ENCODE assay signal across 8 cellular contexts in the genomic region with DNA sequence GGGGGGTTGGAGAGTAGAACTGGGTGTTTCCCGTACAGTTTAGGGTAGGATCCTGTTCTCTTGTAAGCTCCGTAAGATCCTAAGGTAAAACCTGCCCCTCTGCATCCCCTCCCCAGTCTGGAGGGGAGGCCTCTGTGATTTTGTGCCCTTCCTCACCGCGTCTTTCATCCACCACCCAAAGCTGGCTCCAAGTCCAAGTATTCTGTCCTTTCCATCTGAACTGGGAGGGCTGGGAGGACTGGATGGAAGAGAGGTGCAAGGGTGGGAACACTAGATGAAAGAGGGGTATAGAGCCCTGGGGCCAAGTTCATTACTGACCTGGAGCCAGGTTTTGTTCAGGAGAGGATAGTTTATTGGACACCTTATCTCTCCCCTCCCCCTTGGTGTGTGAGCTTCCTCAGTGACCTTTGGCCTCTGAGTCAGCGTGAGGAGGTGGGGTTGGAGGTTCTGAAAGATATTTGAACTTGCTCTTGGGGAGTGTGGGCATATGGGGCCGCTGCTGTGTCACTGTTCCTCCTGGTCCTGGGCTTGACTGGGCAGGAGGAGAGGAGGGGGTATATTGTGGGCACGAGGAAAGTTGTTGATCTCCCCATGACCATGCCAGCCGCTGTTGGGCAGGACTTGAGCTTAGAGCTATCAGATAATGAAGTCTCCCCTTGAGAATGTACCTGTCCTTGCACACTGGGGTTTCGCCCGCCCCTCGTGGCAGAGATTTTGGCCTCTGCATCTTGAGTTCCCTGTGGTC. TPM values are rescaled to one million over a fixed set of nuclear protein-coding genes. Genes with fewer than 3 reads are reported as not detected.
DNase-seq lines count a peak whose midpoint lies in the region; ATAC-seq and TF ChIP-seq lines count a peak whose summit lies in the region.

No MANE protein-coding gene starts in this region.

- peaks cover 48 to 54% of the 10 kb centered on the region in 2 donors for H3K4me1 ChIP-seq in naive thymus-derived CD4-positive, alpha-beta T cell (ENCODE audit: control insufficient read depth in 2 of 2, insufficient read depth in 2 of 2, low read length in 2 of 2)
- peaks cover 67 to 71% (median 70%) of the 10 kb centered on the region in 4 donors for H3K4me1 ChIP-seq in stomach

- H3K36me3 Mint-ChIP-seq in naive thymus-derived CD4-positive, alpha-beta T cell = peaks cover 0 to 5% (median 4%) of the 10 kb centered on the region in 5 donors

- CTCF ChIA-PET in GM10248 (lab: Yijun Ruan, JAX) = interaction anchor here (1.0 to 3.0 kb wide), 7 partner anchors 10 to 303 kb away, joined by 3 to 11 read pairs (median 5); no protein-coding TSS in a partner anchor
- CTCF ChIA-PET in naive thymus-derived CD4-positive, alpha-beta T cell (lab: Charles Lee) = interaction anchor here (0.8 to 3.6 kb wide), 7 partner anchors 9 to 282 kb away, joined by 3 to 18 read pairs (median 5); partner anchors contain the start of genes CWC25 and RPL23

- H3K36me3 ChIP-seq in naive thymus-derived CD4-positive, alpha-beta T cell (ENCODE audit: control insufficient read depth in 2 of 3, insufficient read depth in 3 of 3, low read length in 3 of 3) = peaks cover 0 to 10% (median 0%) of the 10 kb centered on the region in 3 experiments
- peaks cover 0 to 4% (median 0%) of the 10 kb centered on the region in 4 donors for H3K36me3 ChIP-seq in stomach

- peak overlapping the region; percentile 90 to 100 (median 98) for H3K4me3 Mint-ChIP-seq in naive thymus-derived CD4-positive, alpha-beta T cell

- peaks cover 38 to 74% (median 67%) of the 10 kb centered on the region in 7 donors for H3K4me1 Mint-ChIP-seq in naive thymus-derived CD4-positive, alpha-beta T cell

- 9 to 13% (median 12%) methylated on average over 10 to 11 of the region's 11 CpGs for WGBS in stomach, 5 donors

- DNase-seq in GM10248 (ENCODE audit: extremely low spot score) = peak; percentile 66
- DNase-seq in NCI-H460 (ENCODE audit: extremely low read depth, low read depth) = peak; percentile 80
- peak; percentile 85 for DNase-seq in activated CD8-positive, alpha-beta memory T cell treated with anti-CD3 and anti-CD28 coated beads for 24 hours
- peak; percentile 81 for DNase-seq in epithelial cell of esophagus (ENCODE audit: low read depth)
- peak in 8 of 9 donors; percentile 50 to 76 (median 58) for DNase-seq in naive thymus-derived CD4-positive, alpha-beta T cell
- peak; percentile 76 for DNase-seq in stomach

- POLR2A ChIA-PET in GM10248 (lab: Yijun Ruan, JAX) = interaction anchor here (0.5 to 3.6 kb wide), 3 partner anchors 19 to 593 kb away, joined by 3 to 38 read pairs (median 3); partner anchors contain the start of gene RPL23
- POLR2A ChIA-PET in naive thymus-derived CD4-positive, alpha-beta T cell (lab: Charles Lee) = interaction anchor here (0.6 to 8.4 kb wide), 17 partner anchors 10 to 146 kb away, joined by 3 to 171 read pairs (median 6); partner anchors contain the start of genes CWC25, FBXO47, LASP1NB and PIP4K2B

- H3K9me3 ChIP-seq in naive thymus-derived CD4-positive, alpha-beta T cell (ENCODE audit: control insufficient read depth in 2 of 3, low read length in 3 of 3) = no peaks in the 10 kb centered on the region
- no peaks in the 10 kb centered on the region for H3K9me3 ChIP-seq in stomach

- no peak for TF ChIP-seq EP300 in stomach (IDR thresholded peaks at IDR 0.05)

- intact Hi-C loops in naive thymus-derived CD4-positive, alpha-beta T cell (cut with micrococcal nuclease) = loop anchor here (1.0 to 10.0 kb wide), 10 partner anchors 12 to 327 kb away; partner anchors contain the start of gene LASP1NB (in 2 of the 2)
- intact Hi-C loops in stomach (cut with DNase I; ENCODE audit: low total_unique reads) = no loop called here

- H3K4me3 ChIP-seq in epithelial cell of esophagus (ENCODE audit: low read length) = peak overlapping the region; percentile 93
- peak overlapping the region; percentile 98 for H3K4me3 ChIP-seq in naive thymus-derived CD4-positive, alpha-beta T cell (ENCODE audit: low read length)
- peak overlapping the region; percentile 91 to 100 (median 94) for H3K4me3 ChIP-seq in stomach

- ATAC-seq in naive thymus-derived CD4-positive, alpha-beta T cell = peak; percentile 28
- no peak for ATAC-seq in HG03045 (IDR thresholded peaks at IDR 0.05; ENCODE audit: unreplicated experiment)
- ATAC-seq in HG03520 (IDR thresholded peaks at IDR 0.05; ENCODE audit: unreplicated experiment) = no peak

- no peaks in the 10 kb centered on the region for H3K27me3 ChIP-seq in naive thymus-derived CD4-positive, alpha-beta T cell (ENCODE audit: control insufficient read depth in 2 of 2, insufficient read depth in 2 of 2, low read length in 2 of 2)
- no peaks in the 10 kb centered on the region for H3K27me3 ChIP-seq in stomach

- H3K27ac Mint-ChIP-seq in naive thymus-derived CD4-positive, alpha-beta T cell = peak overlapping the region; percentile 75 to 95 (median 93)

- H3K9me3 Mint-ChIP-seq in naive thymus-derived CD4-positive, alpha-beta T cell = peaks cover 0 to 12% (median 0%) of the 10 kb centered on the region in 11 donors

- no peak for TF ChIP-seq POLR2A in stomach (IDR thresholded peaks at IDR 0.05)

- H3K27me3 Mint-ChIP-seq in naive thymus-derived CD4-positive, alpha-beta T cell = peaks cover 0 to 3% (median 0%) of the 10 kb centered on the region in 5 donors

- peak overlapping the region; percentile 88 for H3K27ac ChIP-seq in naive thymus-derived CD4-positive, alpha-beta T cell (ENCODE audit: low read depth, low read length)
- H3K27ac ChIP-seq in stomach = peak overlapping the region; percentile 95 to 98 (median 97)

- peak; percentile 44 for TF ChIP-seq CTCF in GM10248 (IDR thresholded peaks at IDR 0.05; ENCODE audit: control extremely low read depth, extremely low read depth, low read depth, missing control alignments)
- TF ChIP-seq CTCF in epithelial cell of esophagus (IDR thresholded peaks at IDR 0.05; ENCODE audit: insufficient read depth, low read depth, low read length, missing control alignments) = no peak
- TF ChIP-seq CTCF in stomach (IDR thresholded peaks at IDR 0.05) = no peak

RNA-seq across cellular contexts. Expression of gene LASP1, which starts 1.6 kb away (rescaled TPM):
- total RNA-seq in NCI-H460 (2014; rRNA removed; shearing (Covaris generic)) = 73.7 and 77.6 TPM in 2 replicates
- 66.8 and 69.4 TPM in 2 replicates for polyA plus RNA-seq in NCI-H460 (2014; cell fraction: nucleus; rRNA removed)
- total RNA-seq in naive thymus-derived CD4-positive, alpha-beta T cell = 100 to 1,000 TPM in 4 of 5 experiments, 10 to 100 TPM in 1; 75.3 to 199 (median 113) TPM
- 10 to 100 TPM; 43.4 to 54.5 TPM for polyA plus RNA-seq in naive thymus-derived CD4-positive, alpha-beta T cell
- total RNA-seq in stomach = 100 to 1,000 TPM in 3 of 5 donors, 10 to 100 TPM in 2; 93.0 to 183 (median 107) TPM
- 100 to 1,000 TPM in 1 of 3 donors, 10 to 100 TPM in 2; 33.7 to 119 (median 94.3) TPM for polyA plus RNA-seq in stomach

RNA-seq across cellular contexts. Expression of gene RPL23, which starts 17.9 kb away (rescaled TPM):
- total RNA-seq in NCI-H460 (2014; rRNA removed; shearing (Covaris generic)) = 2,388 and 2,583 TPM in 2 replicates
- 1,576 and 1,622 TPM in 2 replicates for polyA plus RNA-seq in NCI-H460 (2014; cell fraction: nucleus; rRNA removed)
- total RNA-seq in naive thymus-derived CD4-positive, alpha-beta T cell = 1,000 to 10,000 TPM; 1,312 to 2,438 (median 1,877) TPM
- polyA plus RNA-seq in naive thymus-derived CD4-positive, alpha-beta T cell = 1,000 to 10,000 TPM; 1,326 to 1,996 TPM
- total RNA-seq in stomach = 1,000 to 10,000 TPM in 1 of 5 donors, 100 to 1,000 TPM in 3, 10 to 100 TPM in 1; 89.8 to 1,949 (median 982) TPM
- polyA plus RNA-seq in stomach = 1,000 to 10,000 TPM; 3,318 to 3,359 (median 3,354) TPM

RNA-seq across cellular contexts. Expression of gene CWC25, which starts 46.3 kb away (rescaled TPM):
- total RNA-seq in NCI-H460 (2014; rRNA removed; shearing (Covaris generic)) = 10.8 and 17.5 TPM in 2 replicates
- 22.2 and 35.6 TPM in 2 replicates for polyA plus RNA-seq in NCI-H460 (2014; cell fraction: nucleus; rRNA removed)
- total RNA-seq in naive thymus-derived CD4-positive, alpha-beta T cell = 10 to 100 TPM; 33.0 to 69.5 (median 53.4) TPM
- polyA plus RNA-seq in naive thymus-derived CD4-positive, alpha-beta T cell = 1 to 10 TPM; 5.0 to 8.5 TPM
- 100 to 1,000 TPM in 1 of 5 donors, 10 to 100 TPM in 4; 19.6 to 146 (median 48.7) TPM for total RNA-seq in stomach
- polyA plus RNA-seq in stomach = 10 to 100 TPM in 2 of 3 donors, 1 to 10 TPM in 1; 5.9 to 38.8 (median 17.1) TPM
